1 cellular context compared by ENCODE assay signal in genomic region chr18:50878345-50879301, GRCh38.
A peak's percentile ranks its signal among the peaks of the same experiment; 100 is the strongest.
TF ChIP-seq lines count a peak whose summit lies in the region.

Gene ME2 (plus strand): TSS chr18:50879118. CDS start chr18:50895821, 16,703 bp downstream.

TF ChIP-seq in HepG2, 621 proteins besides CTCF, POLR2A, EP300 and RAD21 (continued from another document and continues in another):
- TF ChIP-seq BCLAF1 (IDR thresholded peaks at IDR 0.05): no peak
- TF ChIP-seq ZNF232 (CRISPR knock-in tag; IDR thresholded peaks at IDR 0.05; ENCODE audit: borderline replicate concordance): no peak
- no peak for TF ChIP-seq CSRNP1 (CRISPR knock-in tag; IDR thresholded peaks at IDR 0.05)
- no peak for TF ChIP-seq GZF1 (CRISPR knock-in tag; IDR thresholded peaks at IDR 0.05)
- TF ChIP-seq ARNT (IDR thresholded peaks at IDR 0.05): no peak
- TF ChIP-seq PATZ1 (CRISPR knock-in tag; IDR thresholded peaks at IDR 0.05): 0 out of 2 replicates have a peak, but pooled peaks have one; percentile 5
- TF ChIP-seq ZNF44 (CRISPR knock-in tag; IDR thresholded peaks at IDR 0.05): no peak
- TF ChIP-seq HNRNPLL (IDR thresholded peaks at IDR 0.05; ENCODE audit: low read depth, low read length, poor library complexity, severe bottlenecking): peak; percentile 61
- TF ChIP-seq MAFG (CRISPR knock-in tag; IDR thresholded peaks at IDR 0.05): no peak
- TF ChIP-seq ZNF253 (CRISPR knock-in tag; IDR thresholded peaks at IDR 0.05; ENCODE audit: borderline replicate concordance): 0 out of 2 replicates have a peak, but pooled peaks have one; percentile 18
- TF ChIP-seq IRF2 (CRISPR knock-in tag; IDR thresholded peaks at IDR 0.05): no peak; the same call in 1 of the 2 replicates
- no peak for TF ChIP-seq ZMYM3 (CRISPR knock-in tag; IDR thresholded peaks at IDR 0.05)
- TF ChIP-seq XRCC5 (optimal IDR thresholded peaks at IDR 0.05; ENCODE audit: low read length): no peak
- TF ChIP-seq HNRNPL (IDR thresholded peaks at IDR 0.05; ENCODE audit: low read depth, low read length): no peak
- no peak for TF ChIP-seq FOXO4 (CRISPR knock-in tag; conservative IDR thresholded peaks at IDR 0.05)
- no peak for TF ChIP-seq MZF1 (CRISPR knock-in tag; IDR thresholded peaks at IDR 0.05; ENCODE audit: borderline replicate concordance)
- TF ChIP-seq RCOR2 (CRISPR knock-in tag; IDR thresholded peaks at IDR 0.05): no peak
- peak; percentile 60; the same call in 1 of the 2 replicates for TF ChIP-seq KAT7 (CRISPR knock-in tag; IDR thresholded peaks at IDR 0.05; ENCODE audit: borderline replicate concordance)
- TF ChIP-seq SKI (IDR thresholded peaks at IDR 0.05; ENCODE audit: partially characterized antibody): no peak
- TF ChIP-seq TRAFD1 (CRISPR knock-in tag; IDR thresholded peaks at IDR 0.05; ENCODE audit: borderline replicate concordance): no peak
- peak; percentile 82 for TF ChIP-seq ZNF709 (CRISPR knock-in tag; IDR thresholded peaks at IDR 0.05)
- no peak for TF ChIP-seq IRX3 (CRISPR knock-in tag; IDR thresholded peaks at IDR 0.05; ENCODE audit: borderline replicate concordance, low read depth)
- no peak for TF ChIP-seq ZNF615 (CRISPR knock-in tag; IDR thresholded peaks at IDR 0.05; ENCODE audit: borderline replicate concordance)
- TF ChIP-seq, protein P1, sequence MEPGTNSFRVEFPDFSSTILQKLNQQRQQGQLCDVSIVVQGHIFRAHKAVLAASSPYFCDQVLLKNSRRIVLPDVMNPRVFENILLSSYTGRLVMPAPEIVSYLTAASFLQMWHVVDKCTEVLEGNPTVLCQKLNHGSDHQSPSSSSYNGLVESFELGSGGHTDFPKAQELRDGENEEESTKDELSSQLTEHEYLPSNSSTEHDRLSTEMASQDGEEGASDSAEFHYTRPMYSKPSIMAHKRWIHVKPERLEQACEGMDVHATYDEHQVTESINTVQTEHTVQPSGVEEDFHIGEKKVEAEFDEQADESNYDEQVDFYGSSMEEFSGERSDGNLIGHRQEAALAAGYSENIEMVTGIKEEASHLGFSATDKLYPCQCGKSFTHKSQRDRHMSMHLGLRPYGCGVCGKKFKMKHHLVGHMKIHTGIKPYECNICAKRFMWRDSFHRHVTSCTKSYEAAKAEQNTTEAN (CRISPR knock-in tag; conservative IDR thresholded peaks at IDR 0.05): no peak
- no peak for TF ChIP-seq ZNF580 (CRISPR knock-in tag; IDR thresholded peaks at IDR 0.05; ENCODE audit: borderline replicate concordance, low read depth)
- no peak for TF ChIP-seq FIP1L1 (IDR thresholded peaks at IDR 0.05; ENCODE audit: borderline replicate concordance, insufficient read depth, low read depth, low read length)
- TF ChIP-seq HNF1A (IDR thresholded peaks at IDR 0.05; ENCODE audit: low read depth): no peak
- TF ChIP-seq HNF1A (CRISPR knock-in tag; IDR thresholded peaks at IDR 0.05; ENCODE audit: borderline replicate concordance): 0 out of 2 replicates have a peak, but pooled peaks have one; percentile 31
- no peak for TF ChIP-seq MAFK (conservative IDR thresholded peaks at IDR 0.05 in 1 of 2, IDR thresholded peaks at IDR 0.05 in 1 of 2; ENCODE audit: low read length in 2 of 2)
- no peak for TF ChIP-seq ZSCAN20 (CRISPR knock-in tag; IDR thresholded peaks at IDR 0.05; ENCODE audit: borderline replicate concordance)
- no peak for TF ChIP-seq CHCHD3 (CRISPR knock-in tag; IDR thresholded peaks at IDR 0.05)
- TF ChIP-seq ATF7 (IDR thresholded peaks at IDR 0.05): no peak
- TF ChIP-seq ATF7 (CRISPR knock-in tag; IDR thresholded peaks at IDR 0.05): no peak
- TF ChIP-seq FOSL2 (CRISPR knock-in tag; IDR thresholded peaks at IDR 0.05): no peak
- TF ChIP-seq FOXK1 (CRISPR knock-in tag; IDR thresholded peaks at IDR 0.05; ENCODE audit: borderline replicate concordance, low read depth): no peak
- TF ChIP-seq, protein P2, sequence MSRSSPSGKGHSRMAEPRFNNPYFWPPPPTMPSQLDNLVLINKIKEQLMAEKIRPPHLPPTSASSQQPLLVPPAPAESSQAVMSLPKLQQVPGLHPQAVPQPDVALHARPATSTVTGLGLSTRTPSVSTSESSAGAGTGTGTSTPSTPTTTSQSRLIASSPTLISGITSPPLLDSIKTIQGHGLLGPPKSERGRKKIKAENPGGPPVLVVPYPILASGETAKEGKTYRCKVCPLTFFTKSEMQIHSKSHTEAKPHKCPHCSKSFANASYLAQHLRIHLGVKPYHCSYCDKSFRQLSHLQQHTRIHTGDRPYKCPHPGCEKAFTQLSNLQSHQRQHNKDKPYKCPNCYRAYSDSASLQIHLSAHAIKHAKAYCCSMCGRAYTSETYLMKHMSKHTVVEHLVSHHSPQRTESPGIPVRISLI (CRISPR knock-in tag; IDR thresholded peaks at IDR 0.05; ENCODE audit: borderline replicate concordance): no peak
- no peak for TF ChIP-seq ZNF710 (CRISPR knock-in tag; IDR thresholded peaks at IDR 0.05; ENCODE audit: borderline replicate concordance)
- TF ChIP-seq SRSF4 (IDR thresholded peaks at IDR 0.05; ENCODE audit: low read depth, low read length, poor library complexity, severe bottlenecking): no peak
- TF ChIP-seq NR1H2 (CRISPR knock-in tag; IDR thresholded peaks at IDR 0.05; ENCODE audit: borderline replicate concordance, low read depth): no peak
- TF ChIP-seq GATAD1 (CRISPR knock-in tag; IDR thresholded peaks at IDR 0.05): peak; percentile 47; the same call in 1 of the 2 replicates
